Comparison of ENCODE assay signal across 7 cellular contexts in genomic region chr15:48897144-48897814, GRCh38. TPM values are rescaled to one million over a fixed set of nuclear protein-coding genes. Genes with fewer than 3 reads are reported as not detected.
A peak's percentile ranks its signal among the peaks of the same experiment; 100 is the strongest.
DNase-seq lines count a peak whose midpoint lies in the region; ATAC-seq and TF ChIP-seq lines count a peak whose summit lies in the region.

No MANE protein-coding gene starts in this region.

- no TSS peak for BruUV-seq in IMR-90 (replicated peaks; lab: Mats Ljungman, UMichigan)

- dilution Hi-C loops in IMR-90 (cut with HindIII; ENCODE audit: low sequenced_read_pairs, unreplicated experiment) = no loop called here

- H3K79me1 ChIP-seq in IMR-90 (ENCODE audit: low read depth in 1 of 2, low read length in 2 of 2) = peaks cover 7 to 18% of the 10 kb centered on the region in 2 experiments; a peak in 3 of 4 replicates

- peak overlapping the region; percentile 78 for H2BK5ac ChIP-seq in IMR-90 (ENCODE audit: low read depth, low read length, poor library complexity, severe bottlenecking)

- H3K9me1 ChIP-seq in IMR-90 (ENCODE audit: insufficient read depth, low read length) = peaks cover 8% of the 10 kb centered on the region

- no peak for TF ChIP-seq POLR2A in IMR-90 (IDR thresholded peaks at IDR 0.05; ENCODE audit: low read depth, low read length)
- TF ChIP-seq POLR2A in testis (IDR thresholded peaks at IDR 0.05) = no peak

- TF ChIP-seq CTCF in IMR-90 (conservative IDR thresholded peaks at IDR 0.05; ENCODE audit: low read depth, low read length) = no peak
- TF ChIP-seq CTCF in brain microvascular endothelial cell (IDR thresholded peaks at IDR 0.05; ENCODE audit: low read depth, low read length, missing control alignments) = peak; percentile 9
- no peak for TF ChIP-seq CTCF in testis (IDR thresholded peaks at IDR 0.05)

- peak overlapping the region; percentile 57 for H3K56ac ChIP-seq in IMR-90 (ENCODE audit: extremely low read depth, insufficient read depth, low read length)

- H3K18ac ChIP-seq in IMR-90 (ENCODE audit: low read depth, low read length) = peak overlapping the region; percentile 90

- no peaks in the 10 kb centered on the region for H4K20me1 ChIP-seq in IMR-90 (ENCODE audit: insufficient read depth, low read length)

- peak overlapping the region; percentile 84 for H4K91ac ChIP-seq in IMR-90 (ENCODE audit: insufficient read depth, low read depth, low read length)

- peak; percentile 91 for ATAC-seq in IMR-90 (ENCODE audit: low read depth)
- ATAC-seq in HG03139 (IDR thresholded peaks at IDR 0.05; ENCODE audit: unreplicated experiment) = no peak

- DNase-seq in IMR-90 (peak; percentile 82), brain microvascular endothelial cell (peak; percentile 37), kidney tubule cell (ENCODE audit: low spot score) (peak; percentile 19), testis (peak; percentile 55), glomerular visceral epithelial cell (ENCODE audit: extremely low spot score) (no peak), iPS-NIHi7 (ENCODE audit: extremely low spot score) (no peak)

- in situ Hi-C loops in IMR-90 (cut with MboI; ENCODE audit: low sequenced_read_pairs) = no loop called here
- in situ Hi-C loops in brain microvascular endothelial cell (cut with HindIII; ENCODE audit: low pct_ligation_motif_present, low sequenced_read_pairs) = no loop called here

- H3K4me1 ChIP-seq in IMR-90 (ENCODE audit: control insufficient read depth, insufficient read depth, low read length) (peaks cover 12% of the 10 kb centered on the region), testis (peaks cover 28% of the 10 kb centered on the region)

- peak overlapping the region; percentile 55 for H3K9ac ChIP-seq in IMR-90 (ENCODE audit: low read depth, low read length)

- H2BK20ac ChIP-seq in IMR-90 (ENCODE audit: low read depth, low read length) = peak overlapping the region; percentile 83

- H3K36me3 ChIP-seq in IMR-90 (ENCODE audit: control insufficient read depth, insufficient read depth, low read length) (no peaks in the 10 kb centered on the region), brain microvascular endothelial cell (replicated peaks) (no peaks in the 10 kb centered on the region), testis (ENCODE audit: low read depth, missing control alignments) (no peaks in the 10 kb centered on the region)

- H2BK120ac ChIP-seq in IMR-90 (ENCODE audit: low read depth, low read length) = peak overlapping the region; percentile 91

- peak overlapping the region; percentile 73; the same call in 2 of the 3 replicates for H2BK15ac ChIP-seq in IMR-90 (ENCODE audit: low read depth, low read length)

- POLR2A ChIA-PET in IMR-90 (lab: Charles Lee; ENCODE audit: unreplicated experiment) = no interaction called here

- H3K27ac ChIP-seq in IMR-90 (ENCODE audit: insufficient read depth, low read length) = peak overlapping the region; percentile 87
- peak overlapping the region; percentile 21 for H3K27ac ChIP-seq in brain microvascular endothelial cell
- H3K27ac ChIP-seq in testis = peak overlapping the region; percentile 81 to 90

- H2AFZ ChIP-seq in IMR-90 (replicated peaks; ENCODE audit: low read length, poor library complexity) = peak overlapping the region; percentile 86

- peak overlapping the region; percentile 74 for H3K23ac ChIP-seq in IMR-90 (ENCODE audit: low read depth, low read length)

- H2AK5ac ChIP-seq in IMR-90 (ENCODE audit: low read depth, low read length) = peak overlapping the region; percentile 22; the same call in 1 of the 2 replicates

- H3K9me3 ChIP-seq in IMR-90 (ENCODE audit: control insufficient read depth, insufficient read depth, low read length) = no peaks in the 10 kb centered on the region
- no peaks in the 10 kb centered on the region for H3K9me3 ChIP-seq in testis

- CTCF ChIA-PET in IMR-90 (lab: Yijun Ruan, JAX) = interaction anchor here (1.3 to 1.4 kb wide), 2 partner anchors 69 to 78 kb away, joined by 3 read pairs; no protein-coding TSS in a partner anchor

- H3K4me2 ChIP-seq in IMR-90 (ENCODE audit: low read depth, low read length) = peak overlapping the region; percentile 85

- H3K27me3 ChIP-seq in IMR-90 (ENCODE audit: control insufficient read depth, insufficient read depth, low read length) (no peaks in the 10 kb centered on the region), brain microvascular endothelial cell (replicated peaks) (no peaks in the 10 kb centered on the region), testis (no peaks in the 10 kb centered on the region)

- H3K4me3 ChIP-seq in IMR-90 (ENCODE audit: insufficient read depth, low read depth, low read length) (peak overlapping the region; percentile 5; the same call in 1 of the 2 replicates), brain microvascular endothelial cell (ENCODE audit: low read depth, low read length) (peak overlapping the region; percentile 43), testis (peak overlapping the region; percentile 35 to 37)

- H4K8ac ChIP-seq in IMR-90 (ENCODE audit: low read depth in 2 of 2, low read length in 2 of 2) = peak overlapping the region; percentile 71 to 90

- peak overlapping the region; percentile 80 for H3K14ac ChIP-seq in IMR-90 (replicated peaks; ENCODE audit: low read depth, low read length)

- H2AK9ac ChIP-seq in IMR-90 (replicated peaks; ENCODE audit: low read depth, low read length, poor library complexity) = peak overlapping the region; percentile 68

- H3K4ac ChIP-seq in IMR-90 (ENCODE audit: low read depth, low read length) = peak overlapping the region; percentile 86

- no CpG with 5 or more reads among the region's 8 CpGs for WGBS in IMR-90 (ENCODE audit: extremely low coverage in 2 of 2, insufficient read length in 1 of 2), 2 experiments
- 11% methylated on average over 8 of the region's 8 CpGs for WGBS in testis, 2 donors

- H4K5ac ChIP-seq in IMR-90 (ENCODE audit: low read depth, low read length) = peak overlapping the region; percentile 95

- TF ChIP-seq RAD21 in IMR-90 (IDR thresholded peaks at IDR 0.05; ENCODE audit: low read length) = no peak

- intact Hi-C loops in IMR-90 (cut with micrococcal nuclease) = no loop called here
- intact Hi-C loops in testis (cut with DNase I; ENCODE audit: low total_unique reads) = no loop called here

TF ChIP-seq in IMR-90, 13 proteins besides CTCF, POLR2A, EP300 and RAD21:
- TF ChIP-seq ELK1 (IDR thresholded peaks at IDR 0.05; ENCODE audit: borderline replicate concordance, low read depth, low read length) (no peak), CEBPB (IDR thresholded peaks at IDR 0.05; ENCODE audit: low read depth, low read length) (peak; percentile 48; the same call in 1 of the 2 replicates)
TF ChIP-seq in IMR-90: peak in this region for 1.

RNA-seq across cellular contexts. Expression of gene EID1, which starts 19.3 kb away (rescaled TPM):
- total RNA-seq in IMR-90 (2012; rRNA removed) (147 and 308 TPM in 2 replicates), testis (100 to 1,000 TPM; 164 to 229 TPM)
- polyA plus RNA-seq in IMR-90 (2012; rRNA removed) (162 and 191 TPM in 2 replicates), testis (ENCODE audit: insufficient read depth, low read depth, low replicate concordance) (84.1 TPM)
- polyA plus RNA-seq in IMR-90 (2012; cell fraction: cytosol; rRNA removed) = 116 and 250 TPM in 2 replicates
- polyA plus RNA-seq in IMR-90 (2012; cell fraction: nucleus; rRNA removed; ENCODE audit: low replicate concordance) = 31.4 and 62.4 TPM in 2 replicates

Comparison
In these comparisons a context has a peak if more than half of its experiments do, and no peak if none do; other contexts are left out.
1. DNase-seq: peak in IMR-90 (single experiment), brain microvascular endothelial cell (single experiment), kidney tubule cell (single experiment) and testis (single experiment); none in glomerular visceral epithelial cell (single experiment) and iPS-NIHi7 (single experiment).
2. H3K27ac ChIP-seq: peak in every context shown above with its lines; median percentile 87 in IMR-90; 86 in testis; 21 in brain microvascular endothelial cell.
3. Peak in every context shown above with its lines, with median percentiles within 50 percentile points of each other: H3K4me3 ChIP-seq.